ENCODE assay signal across 9 cellular contexts in the genomic region with DNA sequence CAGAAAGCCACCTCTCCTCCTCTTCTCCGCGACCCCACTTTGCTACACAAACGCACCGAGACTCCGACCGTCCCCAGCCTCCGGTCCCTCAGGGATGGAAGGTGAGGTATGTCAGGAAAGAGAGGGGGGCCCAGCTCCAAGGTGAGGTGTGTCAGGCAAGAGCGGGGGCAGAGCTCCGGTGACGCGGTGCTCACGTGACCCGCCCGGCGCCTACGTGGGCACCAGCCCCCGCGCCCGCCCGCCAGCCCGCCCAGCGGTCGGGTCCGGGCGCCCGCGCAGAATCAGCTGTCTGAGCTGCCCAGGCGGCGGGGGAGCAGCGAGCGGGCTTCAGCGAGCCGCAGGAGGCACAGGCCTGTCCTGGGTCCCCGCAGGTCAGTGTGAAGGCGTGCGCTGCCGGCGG. TPM values are rescaled to one million over a fixed set of nuclear protein-coding genes. Genes with fewer than 3 reads are reported as not detected.
DNase-seq lines count a peak whose midpoint lies in the region; ATAC-seq and TF ChIP-seq lines count a peak whose summit lies in the region.
"Not testable (repeated sequence)": the region's sequence is repeated elsewhere in the genome, so short reads cannot be mapped to it uniquely, and the experiment has no call there.
"Had no signal": no experiment of that assay in that cellular context is flagged by ENCODE, and none has a peak within 500 bp of the region (broad histone marks: within the 10 kb centered on the region; RNA-seq: fewer than 3 reads in every experiment).

A gene (plus strand): TSS at position 244 of the 400 bp plus-strand sequence. CDS start 1,152 bp downstream, outside the sequence.

- CTCF ChIA-PET in HEK293 (lab: Yijun Ruan, JAX) = not testable (repeated sequence)

- H3K36me3 ChIP-seq in HEK293 (ENCODE audit: control insufficient read depth in 2 of 2, insufficient read depth in 1 of 2, low read length in 2 of 2); vagina: not testable (repeated sequence)

- H3K4me3 ChIP-seq in HEK293 (ENCODE audit: low read depth, low read length) (peak within 1 kb of the TSS; percentile 19; the same call in 1 of the 2 replicates), vagina (peak within 1 kb of the TSS; percentile 27 to 35)

- peak within 1 kb of the TSS; percentile 55 for H3K4me3 Mint-ChIP-seq in central memory CD8-positive, alpha-beta T cell
- H3K4me3 Mint-ChIP-seq in natural killer cell = peak within 1 kb of the TSS; percentile 38

- POLR2A ChIA-PET in HEK293 (lab: Yijun Ruan, JAX) = not testable (repeated sequence)

- H3K4me1 ChIP-seq in HEK293 (ENCODE audit: control insufficient read depth, insufficient read depth, low read length); vagina: not testable (repeated sequence)

- not testable (repeated sequence) for TF ChIP-seq CTCF in HEK293 (tag by site-specific recombination; IDR thresholded peaks at IDR 0.05); natural killer cell (IDR thresholded peaks at IDR 0.05); vagina (IDR thresholded peaks at IDR 0.05)

- intact Hi-C loops in natural killer cell (cut with micrococcal nuclease); vagina (cut with DNase I): not testable (repeated sequence)

- not testable (repeated sequence) for H3K27me3 ChIP-seq in vagina

- ATAC-seq in central memory CD8-positive, alpha-beta T cell (replicated peaks; ENCODE audit: extremely low read depth, poor library complexity, severe bottlenecking) = not testable (repeated sequence)
- ATAC-seq in natural killer cell = peak in 1 of 3 donors; percentile 24

- peaks cover 34% of the 10 kb centered on the region for H3K27me3 Mint-ChIP-seq in central memory CD8-positive, alpha-beta T cell
- peaks cover 18 to 33% of the 10 kb centered on the region in 2 donors for H3K27me3 Mint-ChIP-seq in natural killer cell (ENCODE audit: low read depth in 2 of 2)

- not testable (repeated sequence) for H3K27ac Mint-ChIP-seq in central memory CD8-positive, alpha-beta T cell (ENCODE audit: low read depth); natural killer cell

- TF ChIP-seq POLR2A in vagina (IDR thresholded peaks at IDR 0.05) = not testable (repeated sequence)

- DNase-seq in NCI-H2196 (lab: John Stamatoyannopoulos, UW; ENCODE audit: unreplicated experiment) (peak; percentile 0), activated T-cell treated with anti-CD3 and anti-CD28 coated beads for 4 hours (peak; percentile 14), hypothalamus (lab: John Stamatoyannopoulos, UW) (peak in 39 of 51 donors; percentile 0 to 64 (median 28))
- DNase-seq in central memory CD8-positive, alpha-beta T cell (ENCODE audit: low spot score in 2 of 2); natural killer cell; vagina (ENCODE audit: extremely low spot score in 2 of 2): not testable (repeated sequence)
- DNase-seq in stimulated activated CD4-positive, alpha-beta T cell treated with anti-CD3 and anti-CD28 coated beads, Interleukin-2, amount 100 ng/mL, for 4 hours (ENCODE audit: low read depth) = peak; percentile 11

- peaks cover 16% of the 10 kb centered on the region for H3K4me1 Mint-ChIP-seq in central memory CD8-positive, alpha-beta T cell
- not testable (repeated sequence) for H3K4me1 Mint-ChIP-seq in natural killer cell

- not testable (repeated sequence) for H3K36me3 Mint-ChIP-seq in central memory CD8-positive, alpha-beta T cell (ENCODE audit: insufficient read depth); natural killer cell

- not testable (repeated sequence) for H3K9me3 ChIP-seq in HEK293 (ENCODE audit: control insufficient read depth, insufficient read depth, low read depth, low read length); vagina

- not testable (repeated sequence) for H3K9me3 Mint-ChIP-seq in central memory CD8-positive, alpha-beta T cell; natural killer cell

- not testable (repeated sequence) for H3K27ac ChIP-seq in HEK293 (ENCODE audit: extremely low read depth, low read depth, low read length)
- peak within 1 kb of the TSS; percentile 48 for H3K27ac ChIP-seq in vagina

RNA-seq across cellular contexts. Expression of the gene that starts here (rescaled TPM):
- total RNA-seq in natural killer cell (not detected), vagina (14.7 TPM)
- total RNA-seq: liver had no signal

Comparison
In these comparisons a context has a peak if more than half of its experiments do, and no peak if none do; other contexts are left out.
1. RNA of the gene that starts here (total RNA-seq): 14.7 TPM in vagina (single experiment); not detected in natural killer cell; every median in the first group is over 10 times any median in the second.